ENCODE assay signal across 9 cellular contexts in genomic region chr4:8534129-8534528, GRCh38. TPM values are rescaled to one million over a fixed set of nuclear protein-coding genes. Genes with fewer than 3 reads are reported as not detected.
A peak's percentile ranks its signal among the peaks of the same experiment; 100 is the strongest.
DNase-seq lines count a peak whose midpoint lies in the region; ATAC-seq and TF ChIP-seq lines count a peak whose summit lies in the region.
"Had no signal": no experiment of that assay in that cellular context is flagged by ENCODE, and none has a peak within 500 bp of the region (broad histone marks: within the 10 kb centered on the region; RNA-seq: fewer than 3 reads in every experiment).

No MANE protein-coding gene starts in this region.

- peaks cover 36% of the 10 kb centered on the region for H3K4me1 Mint-ChIP-seq in WTC11

- H3K9me3 ChIP-seq in lower lobe of right lung, result no peaks in the 10 kb centered on the region

- H3K36me3 Mint-ChIP-seq in WTC11, result peaks cover 32% of the 10 kb centered on the region

- no peaks in the 10 kb centered on the region for H3K27me3 ChIP-seq in lower lobe of right lung (ENCODE audit: low read depth)

- H3K9me3 Mint-ChIP-seq in WTC11, result peaks cover 42% of the 10 kb centered on the region

- H3K4me3 ChIP-seq in lower lobe of right lung, result peak overlapping the region; percentile 17
- H3K4me3 ChIP-seq: SK-N-MC had no signal

- CTCF ChIA-PET in WTC11 (lab: Charles Lee), result interaction anchor here (0.7 to 1.2 kb wide), 2 partner anchors 27 to 40 kb away, joined by 3 read pairs; no protein-coding TSS in a partner anchor

- peak overlapping the region; percentile 94 for H3K27ac Mint-ChIP-seq in WTC11

- peak overlapping the region; percentile 57 for H3K27ac ChIP-seq in lower lobe of right lung
- H3K27ac ChIP-seq: SK-N-MC had no signal

- ATAC-seq in GM19043 (IDR thresholded peaks at IDR 0.05; ENCODE audit: low read depth, unreplicated experiment) (peak; percentile 52), HG02973 (IDR thresholded peaks at IDR 0.05; ENCODE audit: unreplicated experiment) (peak; percentile 81), WTC11 (peak; percentile 93), lower lobe of right lung (peak; percentile 90 to 95)

- peaks cover 31% of the 10 kb centered on the region for H3K4me1 ChIP-seq in lower lobe of right lung

- intact Hi-C loops in lower lobe of right lung (cut with DNase I), result no loop called here

- POLR2A ChIA-PET in WTC11 (lab: Charles Lee), result no interaction called here

- DNase-seq in WTC11 (ENCODE audit: low spot score), result no peak
- no peak for DNase-seq in lower lobe of right lung
- no peak for DNase-seq in NCI-H2171 treated with DMSO at 0.1 percent for 48 hours (lab: John Stamatoyannopoulos, UW)
- no peak for DNase-seq in activated CD4-positive, CD25-positive, alpha-beta regulatory T cell (lab: John Stamatoyannopoulos, UW)
- DNase-seq in Kasumi-1 (lab: John Stamatoyannopoulos, UW), result no peak
- no peak for DNase-seq in NCI-H2107 (lab: John Stamatoyannopoulos, UW)

- 0 out of 2 replicates have a peak overlapping the region, but pooled peaks have one; percentile 9 for H3K4me3 Mint-ChIP-seq in WTC11

- H3K36me3 ChIP-seq in lower lobe of right lung, result no peaks in the 10 kb centered on the region

- H3K27me3 Mint-ChIP-seq in WTC11 (ENCODE audit: low read depth), result peaks cover 7% of the 10 kb centered on the region; the same call in 1 of the 2 replicates

- no peak for TF ChIP-seq CTCF in WTC11 (IDR thresholded peaks at IDR 0.05)
- no peak for TF ChIP-seq CTCF in lower lobe of right lung (IDR thresholded peaks at IDR 0.05)

TF ChIP-seq in WTC11, 78 proteins besides CTCF, POLR2A, EP300 and RAD21:
- TF ChIP-seq NFYB (CRISPR knock-in tag; conservative IDR thresholded peaks at IDR 0.05; ENCODE audit: low read depth), result no peak
- TF ChIP-seq TEAD1 (CRISPR knock-in tag; IDR thresholded peaks at IDR 0.05), result peak; percentile 80; the same call in 1 of the 2 replicates
- TF ChIP-seq FOXK1 (CRISPR knock-in tag; IDR thresholded peaks at IDR 0.05), result 0 out of 2 replicates have a peak, but pooled peaks have one; percentile 15
- 0 out of 2 replicates have a peak, but pooled peaks have one; percentile 7 for TF ChIP-seq ZNF532 (CRISPR knock-in tag; IDR thresholded peaks at IDR 0.05; ENCODE audit: borderline replicate concordance)
TF ChIP-seq in WTC11: peak in this region for 3.

RNA-seq across cellular contexts. Expression of gene GPR78, which starts 46.1 kb away (rescaled TPM):
- 2.3 to 5.7 TPM (median 2.7 TPM) in 3 replicates for total RNA-seq in WTC11 (2021)
- total RNA-seq in lower lobe of right lung, result 0.21 TPM

RNA-seq across cellular contexts. Expression of gene CPZ, which starts 58.4 kb away (rescaled TPM):
- 22.7 to 26.9 TPM (median 22.8 TPM) in 3 replicates for total RNA-seq in WTC11 (2021)
- total RNA-seq in lower lobe of right lung, result 6.0 TPM
